ENCODE assay signal across 9 cellular contexts in genomic region chr20:51529027-51529749, GRCh38. TPM values are rescaled to one million over a fixed set of nuclear protein-coding genes. Genes with fewer than 3 reads are reported as not detected.
DNase-seq lines count a peak whose midpoint lies in the region; ATAC-seq and TF ChIP-seq lines count a peak whose summit lies in the region.
"Had no signal": no experiment of that assay in that cellular context is flagged by ENCODE, and none has a peak within 500 bp of the region (broad histone marks: within the 10 kb centered on the region; RNA-seq: fewer than 3 reads in every experiment).

No MANE protein-coding gene starts in this region.

- peak overlapping the region; percentile 67 for H3K4me3 Mint-ChIP-seq in memory B cell

- H3K36me3 ChIP-seq in heart left ventricle = no peaks in the 10 kb centered on the region
- no peaks in the 10 kb centered on the region for H3K36me3 ChIP-seq in tibial nerve
- H3K36me3 ChIP-seq in prostate gland = no peaks in the 10 kb centered on the region

- H3K9me3 Mint-ChIP-seq in memory B cell = no peaks in the 10 kb centered on the region

- peak overlapping the region; percentile 97 for H3K27ac Mint-ChIP-seq in memory B cell

- H3K4me1 ChIP-seq in right cardiac atrium (ENCODE audit: control insufficient read depth, insufficient read depth, low read length) = peaks cover 4% of the 10 kb centered on the region
- peaks cover 0 to 86% (median 31%) of the 10 kb centered on the region in 12 donors for H3K4me1 ChIP-seq in heart left ventricle
- peaks cover 0 to 67% (median 14%) of the 10 kb centered on the region in 4 donors for H3K4me1 ChIP-seq in tibial nerve
- peaks cover 2% of the 10 kb centered on the region for H3K4me1 ChIP-seq in prostate gland (replicated peaks)

- TF ChIP-seq CTCF in heart left ventricle (IDR thresholded peaks at IDR 0.05) (no peak), tibial nerve (IDR thresholded peaks at IDR 0.05) (no peak), prostate gland (IDR thresholded peaks at IDR 0.05) (no peak)

- H3K27ac ChIP-seq in right cardiac atrium (ENCODE audit: low read length) (no peak overlapping the region), heart left ventricle (peak overlapping the region in 1 of 12 donors; percentile 58), tibial nerve (peak overlapping the region; percentile 9 to 40 (median 20)), prostate gland (no peak overlapping the region)

- H3K4me1 Mint-ChIP-seq in memory B cell = peaks cover 67% of the 10 kb centered on the region

- H3K27me3 ChIP-seq in right cardiac atrium (ENCODE audit: control insufficient read depth, insufficient read depth) (no peaks in the 10 kb centered on the region), heart left ventricle (no peaks in the 10 kb centered on the region), tibial nerve (no peaks in the 10 kb centered on the region), prostate gland (replicated peaks; ENCODE audit: insufficient read depth) (no peaks in the 10 kb centered on the region)

- no peak for TF ChIP-seq EP300 in tibial nerve (IDR thresholded peaks at IDR 0.05)

- no peak for DNase-seq in right cardiac atrium
- DNase-seq in heart left ventricle = no peak
- peak; percentile 55 for DNase-seq in activated T-helper 9 cell treated with anti-CD3 and anti-CD28 coated beads, Interleukin-2, amount 50 U/mL, for 16 hours (ENCODE audit: low read depth)
- DNase-seq in memory B cell (ENCODE audit: low spot score in 2 of 2) = no peak
- DNase-seq in tibial nerve (ENCODE audit: low spot score in 2 of 2) = no peak
- DNase-seq in head of caudate nucleus = no peak
- DNase-seq in KG1 (lab: John Stamatoyannopoulos, UW) = no peak
- no peak for DNase-seq in prostate gland (ENCODE audit: low spot score)
- DNase-seq: Kasumi-1 had no signal

- WGBS in right cardiac atrium = 31% methylated on average over 13 of the region's 13 CpGs
- 53 to 57% (median 56%) methylated on average over 13 of the region's 13 CpGs for WGBS in heart left ventricle, 4 donors
- WGBS in tibial nerve, 2 donors = 27 to 31% methylated on average over 13 of the region's 13 CpGs
- 66% methylated on average over 13 of the region's 13 CpGs for WGBS in prostate gland

- H3K4me3 ChIP-seq in right cardiac atrium (ENCODE audit: low read length) = no peak overlapping the region
- H3K4me3 ChIP-seq in heart left ventricle = peak overlapping the region in 2 of 12 donors; percentile 3 to 7
- H3K4me3 ChIP-seq in tibial nerve = peak overlapping the region in 1 of 4 donors; percentile 16
- H3K4me3 ChIP-seq in prostate gland = no peak overlapping the region

- H3K9me3 ChIP-seq in right cardiac atrium (ENCODE audit: control insufficient read depth, low read length) (no peaks in the 10 kb centered on the region), heart left ventricle (no peaks in the 10 kb centered on the region), tibial nerve (no peaks in the 10 kb centered on the region), prostate gland (no peaks in the 10 kb centered on the region)

- ATAC-seq in right cardiac atrium (peak; percentile 36 to 40), heart left ventricle (no peak), memory B cell (ENCODE audit: low read depth) (no peak)

- intact Hi-C loops in right cardiac atrium (cut with DNase I) = no loop called here
- intact Hi-C loops in heart left ventricle (cut with DNase I) = no loop called here
- intact Hi-C loops in head of caudate nucleus (cut with DNase I) = no loop called here
- intact Hi-C loops in prostate gland (cut with DNase I) = no loop called here

- peaks cover 7% of the 10 kb centered on the region for H3K36me3 Mint-ChIP-seq in memory B cell

- TF ChIP-seq POLR2A in heart left ventricle (IDR thresholded peaks at IDR 0.05) (no peak), tibial nerve (IDR thresholded peaks at IDR 0.05) (no peak), prostate gland (IDR thresholded peaks at IDR 0.05) (no peak)

- no peaks in the 10 kb centered on the region for H3K27me3 Mint-ChIP-seq in memory B cell

RNA-seq across cellular contexts. Expression of gene NFATC2, which starts 13.3 kb away (rescaled TPM):
- 10 to 100 TPM in 1 of 4 donors, 1 to 10 TPM in 3; 6.8 to 13.3 (median 8.3) TPM for total RNA-seq in right cardiac atrium
- polyA plus RNA-seq in right cardiac atrium = 2.8 TPM
- total RNA-seq in heart left ventricle = 1 to 10 TPM in 8 of 9 donors, under 1 TPM in 1; 0.83 to 7.6 (median 3.8) TPM
- 1 to 10 TPM in 1 of 2 donors, under 1 TPM in 1; 0.76 to 1.7 TPM for polyA plus RNA-seq in heart left ventricle
- 10 to 100 TPM in 1 of 4 donors, 1 to 10 TPM in 3; 6.0 to 11.5 (median 7.7) TPM for total RNA-seq in tibial nerve
- total RNA-seq in prostate gland = 1 to 10 TPM; 4.3 to 8.4 TPM

Comparison
In these comparisons a context has a peak if more than half of its experiments do, and no peak if none do; other contexts are left out.
1. ATAC-seq: peak in right cardiac atrium (2 of 2); none in heart left ventricle (0 of 4) and memory B cell (single experiment).
2. H3K27ac ChIP-seq: peak in tibial nerve (4 of 4); none in right cardiac atrium (single experiment) and prostate gland (0 of 2).